ENCODE assay signal across 26 cellular contexts in genomic region chr6:105818505-105818904, GRCh38.
"Had no signal": no experiment of that assay in that cellular context is flagged by ENCODE, and none has a peak within 500 bp of the region (broad histone marks: within the 10 kb centered on the region; RNA-seq: fewer than 3 reads in every experiment).

No MANE protein-coding gene starts in this region.

- H3K4me2 ChIP-seq: neural progenitor cell had no signal

- H3K9me3 ChIP-seq: esophagus muscularis mucosa, lower lobe of right lung, mucosa of descending colon, right lobe of liver, suprapubic skin, transverse colon, upper lobe of right lung, uterus had no signal

- H3K27me3 ChIP-seq: dorsolateral prefrontal cortex, esophagus muscularis mucosa, heart right ventricle, neural progenitor cell, right lobe of liver, suprapubic skin, transverse colon, upper lobe of right lung, uterus had no signal

- H2AFZ ChIP-seq: neural progenitor cell, parathyroid adenoma had no signal

- H3K4me1 ChIP-seq: esophagus muscularis mucosa, lower lobe of right lung, neural progenitor cell, parathyroid adenoma, right lobe of liver, transverse colon, upper lobe of right lung, uterus had no signal

- ATAC-seq: heart right ventricle; left ventricle myocardium superior; lower lobe of right lung; mucosa of descending colon; naive thymus-derived CD4-positive, alpha-beta T cell; right lobe of liver; stimulated activated naive CD8-positive, alpha-beta T cell treated with anti-CD3 and anti-CD28 coated beads, Interleukin-15, amount 100 ng/mL, for 72 hours; upper lobe of right lung had no signal

- H3K9ac ChIP-seq: neural progenitor cell, parathyroid adenoma had no signal

- DNase-seq: cortex of kidney; effector CD4-positive, alpha-beta T cell; foreskin melanocyte; glutamatergic neuron; heart right ventricle; hypothalamus; immature natural killer cell; islet precursor cell; left ventricle myocardium superior; lower lobe of right lung; mucosa of descending colon; naive thymus-derived CD4-positive, alpha-beta T cell; right lobe of liver; small intestine; stimulated activated CD4-positive, alpha-beta T cell treated with anti-CD3 and anti-CD28 coated beads, Interleukin-15, amount 100 ng/mL, for 24 hours; stimulated activated CD4-positive, alpha-beta T cell treated with anti-CD3 and anti-CD28 coated beads, Interleukin-2, amount 100 ng/mL, for 48 hours; stimulated activated naive CD4-positive, alpha-beta T cell; stimulated activated naive CD8-positive, alpha-beta T cell treated with anti-CD3 and anti-CD28 coated beads, Interleukin-15, amount 100 ng/mL, for 72 hours; transverse colon; upper lobe of right lung; uterus had no signal

- H3K27ac ChIP-seq: esophagus muscularis mucosa, heart right ventricle, lower lobe of right lung, neural progenitor cell, parathyroid adenoma, right lobe of liver, suprapubic skin, transverse colon, upper lobe of right lung, uterus had no signal

- H3K36me3 ChIP-seq: esophagus muscularis mucosa, heart right ventricle, lower lobe of right lung, neural progenitor cell, right lobe of liver, suprapubic skin, transverse colon, upper lobe of right lung, uterus had no signal

- H3K4me3 ChIP-seq: dorsolateral prefrontal cortex, esophagus muscularis mucosa, heart right ventricle, lower lobe of right lung, mucosa of descending colon, neural progenitor cell, right lobe of liver, suprapubic skin, transverse colon, upper lobe of right lung, uterus had no signal

- H3K79me2 ChIP-seq: parathyroid adenoma had no signal
